1 cellular context compared by ENCODE assay signal in genomic region chr3:99910752-99911151, GRCh38.
TF ChIP-seq lines count a peak whose summit lies in the region.

No MANE protein-coding gene starts in this region.

TF ChIP-seq in HEK293, 187 proteins besides CTCF, POLR2A, EP300 and RAD21 (continued from another document):
- TF ChIP-seq PRDM10 (tag by site-specific recombination; IDR thresholded peaks at IDR 0.05) = no peak
- no peak for TF ChIP-seq BCL6B (tag by site-specific recombination; IDR thresholded peaks at IDR 0.05)
